31 cellular contexts compared by ENCODE assay signal in genomic region chr7:158344706-158345300, GRCh38.
"Had no signal": no experiment of that assay in that cellular context is flagged by ENCODE, and none has a peak within 500 bp of the region (broad histone marks: within the 10 kb centered on the region; RNA-seq: fewer than 3 reads in every experiment).

No MANE protein-coding gene starts in this region.

- H3K36me3 ChIP-seq: ascending aorta had no signal

- DNase-seq: activated CD4-positive, alpha-beta memory T cell treated with anti-CD3 and anti-CD28 coated beads, Interleukin-2, amount 10 ng/mL, durations not matched to agents 7 days and 5 days; activated CD4-positive, alpha-beta T cell treated with anti-CD3 and anti-CD28 coated beads for 36 hours; activated CD4-positive, alpha-beta T cell treated with anti-CD3 and anti-CD28 coated beads, Interleukin-2, amount 50 U/mL, for 1 hour; activated CD4-positive, CD25-positive, alpha-beta regulatory T cell; activated CD8-positive, alpha-beta memory T cell treated with anti-CD3 and anti-CD28 coated beads, Interleukin-2, amount 50 U/mL, for 48 hours; activated effector memory CD4-positive, alpha-beta T cell treated with Interleukin-2 at 50 U/mL for 16 hours; activated naive CD4-positive, alpha-beta T cell treated with Interleukin-2 at 50 U/mL for 16 hours; activated naive CD8-positive, alpha-beta T cell treated with anti-CD3 and anti-CD28 coated beads, Interleukin-2, amount 50 U/mL, for 24 hours; activated T-cell treated with anti-CD3 and anti-CD28 coated beads, Interleukin-2, amount 50 U/mL, for 1 hour; amniotic stem cell; KG1; NCI-H1048; NCI-H1417; NCI-H1930; NCI-H2107; NCI-H2171 treated with DMSO at 0.1 percent for 48 hours; NCI-H226; NCI-H526; NCI-H82; OCI-M1; RPMI8226; T-helper 1 cell had no signal

- H3K4me1 Mint-ChIP-seq: activated CD4-positive, alpha-beta memory T cell treated with anti-CD3 and anti-CD28 coated beads, Interleukin-2, amount 10 ng/mL, durations not matched to agents 7 days and 5 days; activated CD4-positive, alpha-beta T cell treated with anti-CD3 and anti-CD28 coated beads for 36 hours; activated naive CD8-positive, alpha-beta T cell treated with anti-CD3 and anti-CD28 coated beads, Interleukin-2, amount 50 U/mL, for 24 hours; IgD-negative memory B cell had no signal

- H3K27ac ChIP-seq: ascending aorta, body of pancreas, SK-N-MC, VCaP had no signal

- H3K27me3 ChIP-seq: ascending aorta, body of pancreas had no signal

- H3K4me1 ChIP-seq: ascending aorta, body of pancreas had no signal

- H3K4me3 Mint-ChIP-seq: activated CD4-positive, alpha-beta memory T cell treated with anti-CD3 and anti-CD28 coated beads, Interleukin-2, amount 10 ng/mL, durations not matched to agents 7 days and 5 days; activated CD4-positive, alpha-beta T cell treated with anti-CD3 and anti-CD28 coated beads for 36 hours; activated naive CD8-positive, alpha-beta T cell treated with anti-CD3 and anti-CD28 coated beads, Interleukin-2, amount 50 U/mL, for 24 hours; activated T-helper 1 cell treated with anti-CD3 and anti-CD28 coated beads, Interleukin-12 subunit alpha, Interleukin-12 subunit beta, Interleukin-2, Interleukin-4 antibody, amounts not matched to agents 30 ng/mL and 10 ng/mL and 1 ng/mL, durations not matched to agents 14 hours and 24 hours and 36 hours; IgD-negative memory B cell had no signal

- H3K27ac Mint-ChIP-seq: activated CD4-positive, alpha-beta memory T cell treated with anti-CD3 and anti-CD28 coated beads, Interleukin-2, amount 10 ng/mL, durations not matched to agents 7 days and 5 days; activated CD4-positive, alpha-beta T cell treated with anti-CD3 and anti-CD28 coated beads for 36 hours; activated naive CD4-positive, alpha-beta T cell treated with anti-CD3 and anti-CD28 coated beads, Interleukin-2, amount 50 U/mL, for 72 hours; activated naive CD8-positive, alpha-beta T cell treated with anti-CD3 and anti-CD28 coated beads, Interleukin-2, amount 50 U/mL, for 24 hours; activated T-helper 1 cell treated with anti-CD3 and anti-CD28 coated beads, Interleukin-12 subunit alpha, Interleukin-12 subunit beta, Interleukin-2, Interleukin-4 antibody, amounts not matched to agents 30 ng/mL and 10 ng/mL and 1 ng/mL, durations not matched to agents 14 hours and 24 hours and 36 hours had no signal

- ATAC-seq: activated CD4-positive, alpha-beta T cell treated with anti-CD3 and anti-CD28 coated beads for 36 hours; activated naive CD4-positive, alpha-beta T cell treated with anti-CD3 and anti-CD28 coated beads, Interleukin-2, amount 50 U/mL, for 72 hours; activated naive CD8-positive, alpha-beta T cell treated with anti-CD3 and anti-CD28 coated beads, Interleukin-2, amount 50 U/mL, for 24 hours; body of pancreas; Panc1; Right ventricle myocardium inferior had no signal

- H3K36me3 Mint-ChIP-seq: IgD-negative memory B cell had no signal

- H3K4me3 ChIP-seq: ascending aorta, body of pancreas, SK-N-MC had no signal

- H3K27me3 Mint-ChIP-seq: activated CD4-positive, alpha-beta memory T cell treated with anti-CD3 and anti-CD28 coated beads, Interleukin-2, amount 10 ng/mL, durations not matched to agents 7 days and 5 days; activated CD4-positive, alpha-beta T cell treated with anti-CD3 and anti-CD28 coated beads for 36 hours; activated naive CD8-positive, alpha-beta T cell treated with anti-CD3 and anti-CD28 coated beads, Interleukin-2, amount 50 U/mL, for 24 hours; IgD-negative memory B cell had no signal

- H3K9me3 ChIP-seq: ascending aorta, body of pancreas had no signal
